1 cellular context compared by ENCODE assay signal in the genomic region with DNA sequence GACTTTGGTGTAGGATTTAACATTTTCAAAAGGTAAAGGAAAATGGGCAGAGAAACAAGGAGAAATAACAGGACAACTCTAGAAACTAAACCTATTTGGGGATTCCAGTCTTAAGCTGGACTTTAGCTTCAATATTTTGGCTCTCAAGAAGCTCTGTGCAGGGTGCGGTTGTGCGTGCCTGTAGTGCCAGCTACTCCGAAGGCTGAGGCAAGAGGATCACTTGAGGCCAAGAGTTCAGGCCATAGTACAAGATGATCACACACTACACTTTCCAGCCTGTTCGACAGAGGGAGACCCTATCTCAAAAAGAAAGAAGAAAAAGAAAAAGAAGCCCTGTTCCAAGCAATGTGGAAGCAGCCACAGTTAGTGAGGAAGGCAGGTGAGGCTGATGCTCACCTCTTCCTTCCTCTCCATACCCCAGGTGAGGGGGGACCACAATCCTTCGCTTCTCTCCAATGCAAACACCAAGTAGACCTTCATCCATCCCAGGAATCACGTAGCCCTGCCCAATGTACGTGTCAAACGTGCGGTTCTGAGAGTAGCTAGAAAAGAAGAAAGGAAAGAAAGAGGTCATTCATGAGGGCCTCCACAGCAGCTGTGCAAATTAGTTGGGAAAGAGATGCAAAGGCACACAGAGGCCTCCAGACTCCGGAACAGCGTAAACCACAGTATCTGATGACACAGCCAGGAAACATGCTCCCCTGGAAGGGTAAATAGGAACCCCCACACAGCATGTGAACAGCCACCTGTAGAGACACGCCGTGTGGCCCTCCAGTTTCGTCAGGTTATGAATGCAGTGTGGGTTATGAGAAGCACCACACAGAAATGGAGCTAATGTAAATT.
A peak's percentile ranks its signal among the peaks of the same experiment; 100 is the strongest.
TF ChIP-seq lines count a peak whose summit lies in the region.
"Not testable (repeated sequence)": the region's sequence is repeated elsewhere in the genome, so short reads cannot be mapped to it uniquely, and the experiment has no call there.

No MANE protein-coding gene starts in this region.

TF ChIP-seq in HepG2, 621 proteins besides CTCF, POLR2A, EP300 and RAD21 (continued from another document and continues in another):
- TF ChIP-seq, protein P1, sequence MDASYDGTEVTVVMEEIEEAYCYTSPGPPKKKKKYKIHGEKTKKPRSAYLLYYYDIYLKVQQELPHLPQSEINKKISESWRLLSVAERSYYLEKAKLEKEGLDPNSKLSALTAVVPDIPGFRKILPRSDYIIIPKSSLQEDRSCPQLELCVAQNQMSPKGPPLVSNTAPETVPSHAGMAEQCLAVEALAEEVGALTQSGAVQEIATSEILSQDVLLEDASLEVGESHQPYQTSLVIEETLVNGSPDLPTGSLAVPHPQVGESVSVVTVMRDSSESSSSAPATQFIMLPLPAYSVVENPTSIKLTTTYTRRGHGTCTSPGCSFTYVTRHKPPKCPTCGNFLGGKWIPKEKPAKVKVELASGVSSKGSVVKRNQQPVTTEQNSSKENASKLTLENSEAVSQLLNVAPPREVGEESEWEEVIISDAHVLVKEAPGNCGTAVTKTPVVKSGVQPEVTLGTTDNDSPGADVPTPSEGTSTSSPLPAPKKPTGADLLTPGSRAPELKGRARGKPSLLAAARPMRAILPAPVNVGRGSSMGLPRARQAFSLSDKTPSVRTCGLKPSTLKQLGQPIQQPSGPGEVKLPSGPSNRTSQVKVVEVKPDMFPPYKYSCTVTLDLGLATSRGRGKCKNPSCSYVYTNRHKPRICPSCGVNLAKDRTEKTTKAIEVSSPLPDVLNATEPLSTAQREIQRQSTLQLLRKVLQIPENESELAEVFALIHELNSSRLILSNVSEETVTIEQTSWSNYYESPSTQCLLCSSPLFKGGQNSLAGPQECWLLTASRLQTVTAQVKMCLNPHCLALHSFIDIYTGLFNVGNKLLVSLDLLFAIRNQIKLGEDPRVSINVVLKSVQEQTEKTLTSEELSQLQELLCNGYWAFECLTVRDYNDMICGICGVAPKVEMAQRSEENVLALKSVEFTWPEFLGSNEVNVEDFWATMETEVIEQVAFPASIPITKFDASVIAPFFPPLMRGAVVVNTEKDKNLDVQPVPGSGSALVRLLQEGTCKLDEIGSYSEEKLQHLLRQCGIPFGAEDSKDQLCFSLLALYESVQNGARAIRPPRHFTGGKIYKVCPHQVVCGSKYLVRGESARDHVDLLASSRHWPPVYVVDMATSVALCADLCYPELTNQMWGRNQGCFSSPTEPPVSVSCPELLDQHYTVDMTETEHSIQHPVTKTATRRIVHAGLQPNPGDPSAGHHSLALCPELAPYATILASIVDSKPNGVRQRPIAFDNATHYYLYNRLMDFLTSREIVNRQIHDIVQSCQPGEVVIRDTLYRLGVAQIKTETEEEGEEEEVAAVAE (CRISPR knock-in tag; IDR thresholded peaks at IDR 0.05; ENCODE audit: borderline replicate concordance) = peak; percentile 44; the same call in 1 of the 2 replicates
- TF ChIP-seq, protein P2, sequence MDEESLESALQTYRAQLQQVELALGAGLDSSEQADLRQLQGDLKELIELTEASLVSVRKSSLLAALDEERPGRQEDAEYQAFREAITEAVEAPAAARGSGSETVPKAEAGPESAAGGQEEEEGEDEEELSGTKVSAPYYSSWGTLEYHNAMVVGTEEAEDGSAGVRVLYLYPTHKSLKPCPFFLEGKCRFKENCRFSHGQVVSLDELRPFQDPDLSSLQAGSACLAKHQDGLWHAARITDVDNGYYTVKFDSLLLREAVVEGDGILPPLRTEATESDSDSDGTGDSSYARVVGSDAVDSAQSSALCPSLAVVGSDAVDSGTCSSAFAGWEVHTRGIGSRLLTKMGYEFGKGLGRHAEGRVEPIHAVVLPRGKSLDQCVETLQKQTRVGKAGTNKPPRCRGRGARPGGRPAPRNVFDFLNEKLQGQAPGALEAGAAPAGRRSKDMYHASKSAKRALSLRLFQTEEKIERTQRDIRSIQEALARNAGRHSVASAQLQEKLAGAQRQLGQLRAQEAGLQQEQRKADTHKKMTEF (CRISPR knock-in tag; IDR thresholded peaks at IDR 0.05) = peak; percentile 92
- TF ChIP-seq, protein P3, sequence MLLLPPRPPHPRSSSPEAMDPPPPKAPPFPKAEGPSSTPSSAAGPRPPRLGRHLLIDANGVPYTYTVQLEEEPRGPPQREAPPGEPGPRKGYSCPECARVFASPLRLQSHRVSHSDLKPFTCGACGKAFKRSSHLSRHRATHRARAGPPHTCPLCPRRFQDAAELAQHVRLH (CRISPR knock-in tag; IDR thresholded peaks at IDR 0.05; ENCODE audit: borderline replicate concordance, low read depth) = peak; percentile 92; the same call in 1 of the 2 replicates
- TF ChIP-seq, protein P4, sequence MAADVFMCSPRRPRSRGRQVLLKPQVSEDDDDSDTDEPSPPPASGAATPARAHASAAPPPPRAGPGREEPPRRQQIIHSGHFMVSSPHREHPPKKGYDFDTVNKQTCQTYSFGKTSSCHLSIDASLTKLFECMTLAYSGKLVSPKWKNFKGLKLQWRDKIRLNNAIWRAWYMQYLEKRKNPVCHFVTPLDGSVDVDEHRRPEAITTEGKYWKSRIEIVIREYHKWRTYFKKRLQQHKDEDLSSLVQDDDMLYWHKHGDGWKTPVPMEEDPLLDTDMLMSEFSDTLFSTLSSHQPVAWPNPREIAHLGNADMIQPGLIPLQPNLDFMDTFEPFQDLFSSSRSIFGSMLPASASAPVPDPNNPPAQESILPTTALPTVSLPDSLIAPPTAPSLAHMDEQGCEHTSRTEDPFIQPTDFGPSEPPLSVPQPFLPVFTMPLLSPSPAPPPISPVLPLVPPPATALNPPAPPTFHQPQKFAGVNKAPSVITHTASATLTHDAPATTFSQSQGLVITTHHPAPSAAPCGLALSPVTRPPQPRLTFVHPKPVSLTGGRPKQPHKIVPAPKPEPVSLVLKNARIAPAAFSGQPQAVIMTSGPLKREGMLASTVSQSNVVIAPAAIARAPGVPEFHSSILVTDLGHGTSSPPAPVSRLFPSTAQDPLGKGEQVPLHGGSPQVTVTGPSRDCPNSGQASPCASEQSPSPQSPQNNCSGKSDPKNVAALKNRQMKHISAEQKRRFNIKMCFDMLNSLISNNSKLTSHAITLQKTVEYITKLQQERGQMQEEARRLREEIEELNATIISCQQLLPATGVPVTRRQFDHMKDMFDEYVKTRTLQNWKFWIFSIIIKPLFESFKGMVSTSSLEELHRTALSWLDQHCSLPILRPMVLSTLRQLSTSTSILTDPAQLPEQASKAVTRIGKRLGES (CRISPR knock-in tag; IDR thresholded peaks at IDR 0.05; ENCODE audit: borderline replicate concordance) = 0 out of 2 replicates have a peak, but pooled peaks have one; percentile 42
- TF ChIP-seq SOX13 (IDR thresholded peaks at IDR 0.05) (peak; percentile 59), SOX13 (CRISPR knock-in tag; conservative IDR thresholded peaks at IDR 0.05 in 1 of 2, IDR thresholded peaks at IDR 0.05 in 1 of 2) (peak in 1 of 2 experiments; percentile 55; a peak in 2 of 4 replicates), ZNF501 (CRISPR knock-in tag; IDR thresholded peaks at IDR 0.05) (peak; percentile 64), MIER2 (CRISPR knock-in tag; IDR thresholded peaks at IDR 0.05) (peak; percentile 77; the same call in 1 of the 2 replicates), ZFX (CRISPR knock-in tag; IDR thresholded peaks at IDR 0.05; ENCODE audit: low read depth) (peak; percentile 73), BRD4 (CRISPR knock-in tag; IDR thresholded peaks at IDR 0.05) (peak; percentile 70), ZNF652 (CRISPR knock-in tag; IDR thresholded peaks at IDR 0.05; ENCODE audit: borderline replicate concordance, low read depth) (0 out of 2 replicates have a peak, but pooled peaks have one; percentile 12), GATA4 (IDR thresholded peaks at IDR 0.05; ENCODE audit: borderline replicate concordance, low read depth) (peak; percentile 92), POLR2G (IDR thresholded peaks at IDR 0.05; ENCODE audit: low read depth, low read length) (peak; percentile 64), ZNF12 (CRISPR knock-in tag; IDR thresholded peaks at IDR 0.05) (peak; percentile 76), NR2F2 (IDR thresholded peaks at IDR 0.05; ENCODE audit: borderline replicate concordance, low read depth) (peak; percentile 65; the same call in 1 of the 2 replicates), JUND (CRISPR knock-in tag; IDR thresholded peaks at IDR 0.05) (peak; percentile 88), TCF12 (CRISPR knock-in tag; IDR thresholded peaks at IDR 0.05) (peak; percentile 98), SIX4 (CRISPR knock-in tag; IDR thresholded peaks at IDR 0.05) (0 out of 2 replicates have a peak, but pooled peaks have one; percentile 79), RARA (CRISPR knock-in tag; IDR thresholded peaks at IDR 0.05) (peak; percentile 88), KDM3A (CRISPR knock-in tag; IDR thresholded peaks at IDR 0.05; ENCODE audit: low read depth) (peak; percentile 39; the same call in 1 of the 2 replicates), HDAC2 (CRISPR knock-in tag; IDR thresholded peaks at IDR 0.05) (peak; percentile 89; the same call in 1 of the 2 replicates), ZMYM4 (CRISPR knock-in tag; IDR thresholded peaks at IDR 0.05) (peak; percentile 63; the same call in 1 of the 2 replicates), SRY (CRISPR knock-in tag; IDR thresholded peaks at IDR 0.05) (peak; percentile 19; the same call in 1 of the 2 replicates), ZNF878 (CRISPR knock-in tag; IDR thresholded peaks at IDR 0.05) (peak; percentile 73; the same call in 1 of the 2 replicates), TRIM24 (CRISPR knock-in tag; IDR thresholded peaks at IDR 0.05) (peak; percentile 94), ZNF331 (CRISPR knock-in tag; IDR thresholded peaks at IDR 0.05) (0 out of 2 replicates have a peak, but pooled peaks have one; percentile 41), TBX3 (IDR thresholded peaks at IDR 0.05; ENCODE audit: borderline replicate concordance) (peak; percentile 52; the same call in 1 of the 2 replicates), ZIK1 (CRISPR knock-in tag; IDR thresholded peaks at IDR 0.05; ENCODE audit: borderline replicate concordance, low read depth) (peak; percentile 68; the same call in 1 of the 2 replicates)
- TF ChIP-seq, protein P5, sequence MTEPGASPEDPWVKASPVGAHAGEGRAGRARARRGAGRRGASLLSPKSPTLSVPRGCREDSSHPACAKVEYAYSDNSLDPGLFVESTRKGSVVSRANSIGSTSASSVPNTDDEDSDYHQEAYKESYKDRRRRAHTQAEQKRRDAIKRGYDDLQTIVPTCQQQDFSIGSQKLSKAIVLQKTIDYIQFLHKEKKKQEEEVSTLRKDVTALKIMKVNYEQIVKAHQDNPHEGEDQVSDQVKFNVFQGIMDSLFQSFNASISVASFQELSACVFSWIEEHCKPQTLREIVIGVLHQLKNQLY (CRISPR knock-in tag; IDR thresholded peaks at IDR 0.05) = peak; percentile 96
- TF ChIP-seq TCF12 (IDR thresholded peaks at IDR 0.05) = not testable (repeated sequence)
- TF ChIP-seq, protein P6, sequence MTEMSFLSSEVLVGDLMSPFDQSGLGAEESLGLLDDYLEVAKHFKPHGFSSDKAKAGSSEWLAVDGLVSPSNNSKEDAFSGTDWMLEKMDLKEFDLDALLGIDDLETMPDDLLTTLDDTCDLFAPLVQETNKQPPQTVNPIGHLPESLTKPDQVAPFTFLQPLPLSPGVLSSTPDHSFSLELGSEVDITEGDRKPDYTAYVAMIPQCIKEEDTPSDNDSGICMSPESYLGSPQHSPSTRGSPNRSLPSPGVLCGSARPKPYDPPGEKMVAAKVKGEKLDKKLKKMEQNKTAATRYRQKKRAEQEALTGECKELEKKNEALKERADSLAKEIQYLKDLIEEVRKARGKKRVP (CRISPR knock-in tag; IDR thresholded peaks at IDR 0.05) = peak in 1 of 2 experiments; percentile 97; a peak in 2 of 4 replicates
- TF ChIP-seq, protein P7, sequence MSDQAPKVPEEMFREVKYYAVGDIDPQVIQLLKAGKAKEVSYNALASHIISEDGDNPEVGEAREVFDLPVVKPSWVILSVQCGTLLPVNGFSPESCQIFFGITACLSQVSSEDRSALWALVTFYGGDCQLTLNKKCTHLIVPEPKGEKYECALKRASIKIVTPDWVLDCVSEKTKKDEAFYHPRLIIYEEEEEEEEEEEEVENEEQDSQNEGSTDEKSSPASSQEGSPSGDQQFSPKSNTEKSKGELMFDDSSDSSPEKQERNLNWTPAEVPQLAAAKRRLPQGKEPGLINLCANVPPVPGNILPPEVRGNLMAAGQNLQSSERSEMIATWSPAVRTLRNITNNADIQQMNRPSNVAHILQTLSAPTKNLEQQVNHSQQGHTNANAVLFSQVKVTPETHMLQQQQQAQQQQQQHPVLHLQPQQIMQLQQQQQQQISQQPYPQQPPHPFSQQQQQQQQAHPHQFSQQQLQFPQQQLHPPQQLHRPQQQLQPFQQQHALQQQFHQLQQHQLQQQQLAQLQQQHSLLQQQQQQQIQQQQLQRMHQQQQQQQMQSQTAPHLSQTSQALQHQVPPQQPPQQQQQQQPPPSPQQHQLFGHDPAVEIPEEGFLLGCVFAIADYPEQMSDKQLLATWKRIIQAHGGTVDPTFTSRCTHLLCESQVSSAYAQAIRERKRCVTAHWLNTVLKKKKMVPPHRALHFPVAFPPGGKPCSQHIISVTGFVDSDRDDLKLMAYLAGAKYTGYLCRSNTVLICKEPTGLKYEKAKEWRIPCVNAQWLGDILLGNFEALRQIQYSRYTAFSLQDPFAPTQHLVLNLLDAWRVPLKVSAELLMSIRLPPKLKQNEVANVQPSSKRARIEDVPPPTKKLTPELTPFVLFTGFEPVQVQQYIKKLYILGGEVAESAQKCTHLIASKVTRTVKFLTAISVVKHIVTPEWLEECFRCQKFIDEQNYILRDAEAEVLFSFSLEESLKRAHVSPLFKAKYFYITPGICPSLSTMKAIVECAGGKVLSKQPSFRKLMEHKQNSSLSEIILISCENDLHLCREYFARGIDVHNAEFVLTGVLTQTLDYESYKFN (CRISPR knock-in tag; conservative IDR thresholded peaks at IDR 0.05) = peak; percentile 90
- TF ChIP-seq, protein P8, sequence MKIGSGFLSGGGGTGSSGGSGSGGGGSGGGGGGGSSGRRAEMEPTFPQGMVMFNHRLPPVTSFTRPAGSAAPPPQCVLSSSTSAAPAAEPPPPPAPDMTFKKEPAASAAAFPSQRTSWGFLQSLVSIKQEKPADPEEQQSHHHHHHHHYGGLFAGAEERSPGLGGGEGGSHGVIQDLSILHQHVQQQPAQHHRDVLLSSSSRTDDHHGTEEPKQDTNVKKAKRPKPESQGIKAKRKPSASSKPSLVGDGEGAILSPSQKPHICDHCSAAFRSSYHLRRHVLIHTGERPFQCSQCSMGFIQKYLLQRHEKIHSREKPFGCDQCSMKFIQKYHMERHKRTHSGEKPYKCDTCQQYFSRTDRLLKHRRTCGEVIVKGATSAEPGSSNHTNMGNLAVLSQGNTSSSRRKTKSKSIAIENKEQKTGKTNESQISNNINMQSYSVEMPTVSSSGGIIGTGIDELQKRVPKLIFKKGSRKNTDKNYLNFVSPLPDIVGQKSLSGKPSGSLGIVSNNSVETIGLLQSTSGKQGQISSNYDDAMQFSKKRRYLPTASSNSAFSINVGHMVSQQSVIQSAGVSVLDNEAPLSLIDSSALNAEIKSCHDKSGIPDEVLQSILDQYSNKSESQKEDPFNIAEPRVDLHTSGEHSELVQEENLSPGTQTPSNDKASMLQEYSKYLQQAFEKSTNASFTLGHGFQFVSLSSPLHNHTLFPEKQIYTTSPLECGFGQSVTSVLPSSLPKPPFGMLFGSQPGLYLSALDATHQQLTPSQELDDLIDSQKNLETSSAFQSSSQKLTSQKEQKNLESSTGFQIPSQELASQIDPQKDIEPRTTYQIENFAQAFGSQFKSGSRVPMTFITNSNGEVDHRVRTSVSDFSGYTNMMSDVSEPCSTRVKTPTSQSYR (CRISPR knock-in tag; IDR thresholded peaks at IDR 0.05; ENCODE audit: borderline replicate concordance) = peak; percentile 92
- TF ChIP-seq, protein P9, sequence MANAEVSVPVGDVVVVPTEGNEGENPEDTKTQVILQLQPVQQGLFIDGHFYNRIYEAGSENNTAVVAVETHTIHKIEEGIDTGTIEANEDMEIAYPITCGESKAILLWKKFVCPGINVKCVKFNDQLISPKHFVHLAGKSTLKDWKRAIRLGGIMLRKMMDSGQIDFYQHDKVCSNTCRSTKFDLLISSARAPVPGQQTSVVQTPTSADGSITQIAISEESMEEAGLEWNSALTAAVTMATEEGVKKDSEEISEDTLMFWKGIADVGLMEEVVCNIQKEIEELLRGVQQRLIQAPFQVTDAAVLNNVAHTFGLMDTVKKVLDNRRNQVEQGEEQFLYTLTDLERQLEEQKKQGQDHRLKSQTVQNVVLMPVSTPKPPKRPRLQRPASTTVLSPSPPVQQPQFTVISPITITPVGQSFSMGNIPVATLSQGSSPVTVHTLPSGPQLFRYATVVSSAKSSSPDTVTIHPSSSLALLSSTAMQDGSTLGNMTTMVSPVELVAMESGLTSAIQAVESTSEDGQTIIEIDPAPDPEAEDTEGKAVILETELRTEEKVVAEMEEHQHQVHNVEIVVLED (CRISPR knock-in tag; IDR thresholded peaks at IDR 0.05; ENCODE audit: borderline replicate concordance) = peak; percentile 40; the same call in 1 of the 2 replicates
